In genomic region chr5:77643654-77644404, GRCh38 we compare ENCODE assay signal across 13 cellular contexts. TPM values are rescaled to one million over a fixed set of nuclear protein-coding genes. Genes with fewer than 3 reads are reported as not detected.
DNase-seq lines count a peak whose midpoint lies in the region; ATAC-seq, FAIRE-seq and TF ChIP-seq lines count a peak whose summit lies in the region.
"Had no signal": no experiment of that assay in that cellular context is flagged by ENCODE, and none has a peak within 500 bp of the region (broad histone marks: within the 10 kb centered on the region; RNA-seq: fewer than 3 reads in every experiment).

No MANE protein-coding gene starts in this region.

- H3K4me1 ChIP-seq in A549 = no peaks in the 10 kb centered on the region
- no peaks in the 10 kb centered on the region for H3K4me1 ChIP-seq in iPS-15b (ENCODE audit: control insufficient read depth, insufficient read depth, low read length)
- peaks cover 3% of the 10 kb centered on the region for H3K4me1 ChIP-seq in ovary (ENCODE audit: insufficient read depth)
- peaks cover 11 to 50% (median 17%) of the 10 kb centered on the region in 3 donors for H3K4me1 ChIP-seq in esophagus squamous epithelium

- DNase-seq in A549 (ENCODE audit: low read depth in 1 of 2, low spot score in 1 of 2) (no peak), CD14-positive monocyte (ENCODE audit: low spot score) (no peak), NOMO-1 treated with DMSO at 0.1 percent for 48 hours (lab: John Stamatoyannopoulos, UW; ENCODE audit: unreplicated experiment) (peak; percentile 55), ovary (no peak), esophagus squamous epithelium (lab: John Stamatoyannopoulos, UW) (no peak)
- DNase-seq: activated T-cell treated with anti-CD3 and anti-CD28 coated beads, Interleukin-2, amount 50 U/mL, for 1 hour; occipital lobe; stimulated activated naive CD4-positive, alpha-beta T cell treated with Interleukin-2 at 50 U/mL for 16 hours had no signal

- intact Hi-C loops in CD14-positive monocyte (cut with micrococcal nuclease) (loop anchor here in 1 of 2 donors (10.0 kb wide), 1 partner anchor 361 kb away; no protein-coding TSS in a partner anchor), ovary (cut with DNase I) (no loop called here), esophagus squamous epithelium (cut with DNase I) (no loop called here)

- no peak for ATAC-seq in A549
- no peak for ATAC-seq in HG02870 (IDR thresholded peaks at IDR 0.05; ENCODE audit: unreplicated experiment)
- ATAC-seq in HG03135 (IDR thresholded peaks at IDR 0.05; ENCODE audit: unreplicated experiment) = no peak

- peaks cover 4 to 16% of the 10 kb centered on the region in 2 donors for H3K36me3 Mint-ChIP-seq in CD14-positive monocyte

- H3K4me3 ChIP-seq in A549 = no peak overlapping the region; the same call in 1 of the 3 replicates
- peak overlapping the region; percentile 20 for H3K4me3 ChIP-seq in iPS-15b (ENCODE audit: low read depth, low read length)
- H3K4me3 ChIP-seq in ovary = no peak overlapping the region
- no peak overlapping the region for H3K4me3 ChIP-seq in esophagus squamous epithelium

- H3K9me3 Mint-ChIP-seq in CD14-positive monocyte = peaks cover 0 to 32% (median 16%) of the 10 kb centered on the region in 7 donors
- H3K9me3 Mint-ChIP-seq: central memory CD8-positive, alpha-beta T cell had no signal

- 78% methylated on average over 29 of the region's 29 CpGs for WGBS in A549 (ENCODE audit: missing lambda C conversion rate)
- WGBS in ovary, 3 donors = 10 to 14% (median 12%) methylated on average over 29 of the region's 29 CpGs
- WGBS in esophagus squamous epithelium, 2 donors = 10 to 13% methylated on average over 29 of the region's 29 CpGs

- no peak overlapping the region for H3K27ac Mint-ChIP-seq in CD14-positive monocyte

- peaks cover 41% of the 10 kb centered on the region for H3K4me1 Mint-ChIP-seq in CD14-positive monocyte

- H3K27me3 ChIP-seq in iPS-15b (ENCODE audit: control insufficient read depth, insufficient read depth, low read length) (peaks cover 98% of the 10 kb centered on the region), ovary (peaks cover 3% of the 10 kb centered on the region), esophagus squamous epithelium (peaks cover 29 to 100% (median 55%) of the 10 kb centered on the region in 4 donors)

- peaks cover 94 to 99% (median 95%) of the 10 kb centered on the region in 3 donors for H3K27me3 Mint-ChIP-seq in CD14-positive monocyte (ENCODE audit: low read depth in 3 of 3)

- TF ChIP-seq CTCF in A549 (IDR thresholded peaks at IDR 0.05) = no peak
- no peak for TF ChIP-seq CTCF in CD14-positive monocyte (IDR thresholded peaks at IDR 0.05)
- TF ChIP-seq CTCF in ovary (IDR thresholded peaks at IDR 0.05) = no peak
- TF ChIP-seq CTCF in esophagus squamous epithelium (IDR thresholded peaks at IDR 0.05) = no peak

- no peaks in the 10 kb centered on the region for H3K36me3 ChIP-seq in iPS-15b (ENCODE audit: control insufficient read depth, insufficient read depth, low read length)
- H3K36me3 ChIP-seq in ovary = no peaks in the 10 kb centered on the region
- no peaks in the 10 kb centered on the region for H3K36me3 ChIP-seq in esophagus squamous epithelium

- no peak for FAIRE-seq in A549 (lab: Jason Lieb, UNC)

- CTCF ChIA-PET in A549 (lab: Yijun Ruan, JAX) = interaction anchor here (0.6 to 1.8 kb wide), 3 partner anchors 13 to 518 kb away, joined by 4 to 7 read pairs (median 4); no protein-coding TSS in a partner anchor

- POLR2A ChIA-PET in A549 (lab: Yijun Ruan, JAX) = no interaction called here

- H3K9ac ChIP-seq in iPS-15b (ENCODE audit: low read depth, low read length) = no peak overlapping the region

- TF ChIP-seq POLR2A in A549 (IDR thresholded peaks at IDR 0.05; ENCODE audit: low read length) (no peak), ovary (IDR thresholded peaks at IDR 0.05) (no peak), esophagus squamous epithelium (IDR thresholded peaks at IDR 0.05) (no peak)

- TF ChIP-seq EP300 in A549 (IDR thresholded peaks at IDR 0.05) = no peak
- no peak for TF ChIP-seq EP300 in ovary (IDR thresholded peaks at IDR 0.05)

- H3K4me3 Mint-ChIP-seq in CD14-positive monocyte = peak overlapping the region; percentile 77 to 99

- no peaks in the 10 kb centered on the region for H3K9me3 ChIP-seq in A549
- no peaks in the 10 kb centered on the region for H3K9me3 ChIP-seq in iPS-15b (ENCODE audit: control insufficient read depth, insufficient read depth, low read length)
- H3K9me3 ChIP-seq in ovary = no peaks in the 10 kb centered on the region
- H3K9me3 ChIP-seq in esophagus squamous epithelium = no peaks in the 10 kb centered on the region

- peak overlapping the region; percentile 99 for H3K4me2 ChIP-seq in A549

- no peak overlapping the region for H3K27ac ChIP-seq in A549
- no peak overlapping the region for H3K27ac ChIP-seq in ovary
- no peak overlapping the region for H3K27ac ChIP-seq in esophagus squamous epithelium

- TF ChIP-seq RAD21 in A549 (conservative IDR thresholded peaks at IDR 0.05 in 1 of 2, IDR thresholded peaks at IDR 0.05 in 1 of 2) = no peak

TF ChIP-seq in A549, 52 proteins besides CTCF, POLR2A, EP300 and RAD21:
- TF ChIP-seq ZC3H11A (IDR thresholded peaks at IDR 0.05) (no peak), RNF2 (IDR thresholded peaks at IDR 0.05; ENCODE audit: borderline replicate concordance, low read depth) (no peak), EHF (CRISPR knock-in tag; IDR thresholded peaks at IDR 0.05) (no peak), MAX (IDR thresholded peaks at IDR 0.05) (no peak), KDM1A (IDR thresholded peaks at IDR 0.05; ENCODE audit: low read depth) (no peak), BCL3 (IDR thresholded peaks at IDR 0.05) (no peak), NFE2L2 (conservative IDR thresholded peaks at IDR 0.05; ENCODE audit: low read length) (no peak), MAZ (IDR thresholded peaks at IDR 0.05; ENCODE audit: borderline replicate concordance, low read depth, low read length) (no peak), MYC (IDR thresholded peaks at IDR 0.05; ENCODE audit: borderline replicate concordance, low read length) (no peak), BHLHE40 (IDR thresholded peaks at IDR 0.05; ENCODE audit: low read depth, low read length) (no peak)

RNA-seq across cellular contexts. Expression of gene OTP, which starts 5.3 kb away (rescaled TPM):
- polyA plus RNA-seq in A549 (2011; rRNA removed) (0.01 TPM in 1 of 2 replicates, not detected in the other), A549 (2017; fragmentation: RNase III; extraction: RNeasy Plus Mini Kit Qiagen cat#74134 plus additional on column Dnase treatment) (0.03 to 0.04 TPM (median 0.04 TPM) in 3 replicates), CD14-positive monocyte (not detected), ovary (not detected)
- polyA plus RNA-seq in A549 (2012; cell fraction: cytosol; rRNA removed) = 0.04 TPM in 2 replicates
- 0.02 TPM in 2 replicates for polyA plus RNA-seq in A549 (2012; cell fraction: nucleus; rRNA removed)
- not detected in 2 replicates for polyA minus RNA-seq in A549 (2011; rRNA and poly(A)+ RNA removed)
- total RNA-seq in ovary (not detected), esophagus squamous epithelium (not detected)
- total RNA-seq: M059J, occipital lobe had no signal
